Comparison of ENCODE assay signal across 1 cellular context in the genomic region with DNA sequence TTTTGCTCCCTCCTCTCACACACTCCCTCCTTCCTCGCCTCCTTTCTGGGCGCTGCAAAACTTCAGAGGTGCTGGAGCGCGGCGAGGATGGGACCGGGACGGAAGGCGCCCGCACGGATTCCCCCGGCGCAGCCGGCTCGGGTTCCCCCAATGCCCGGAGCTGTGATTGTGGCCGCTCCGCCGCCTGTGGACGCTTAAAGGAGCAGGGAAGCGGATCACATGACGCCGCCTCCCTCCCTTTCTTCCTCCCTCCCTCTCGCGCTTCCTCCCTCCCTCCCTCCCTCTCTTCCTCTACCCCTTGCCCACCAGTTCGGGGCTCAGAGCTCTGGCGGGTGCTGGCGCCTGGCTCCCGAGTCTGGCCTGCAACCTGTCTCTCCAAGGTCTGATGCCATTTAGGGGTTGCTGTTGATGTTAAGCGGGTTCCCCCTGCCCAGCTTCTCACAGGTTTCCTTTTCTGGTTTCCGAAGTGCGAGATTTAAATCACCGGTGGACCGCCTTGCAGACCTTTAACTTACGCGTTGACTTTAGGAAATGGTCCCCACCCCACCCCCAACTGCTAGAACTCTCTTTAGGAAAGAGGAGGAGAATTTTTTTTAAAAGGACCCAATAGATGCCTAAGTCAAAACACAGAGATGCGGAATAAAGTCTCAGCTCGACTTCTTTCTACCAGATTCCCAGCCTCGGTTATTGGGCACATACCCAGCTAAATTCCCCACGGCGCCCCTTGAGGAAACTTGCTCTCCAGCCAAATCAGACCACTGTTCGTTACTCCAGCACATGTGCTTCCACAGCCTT.
A peak's percentile ranks its signal among the peaks of the same experiment; 100 is the strongest.
TF ChIP-seq lines count a peak whose summit lies in the region.

A gene (minus strand): TSS at position 170 of the 795 bp plus-strand sequence. CDS start 224 bp downstream, outside the sequence.

TF ChIP-seq in IMR-90, 13 proteins besides CTCF, POLR2A, EP300 and RAD21 (continued from another document):
- TF ChIP-seq, protein P1, sequence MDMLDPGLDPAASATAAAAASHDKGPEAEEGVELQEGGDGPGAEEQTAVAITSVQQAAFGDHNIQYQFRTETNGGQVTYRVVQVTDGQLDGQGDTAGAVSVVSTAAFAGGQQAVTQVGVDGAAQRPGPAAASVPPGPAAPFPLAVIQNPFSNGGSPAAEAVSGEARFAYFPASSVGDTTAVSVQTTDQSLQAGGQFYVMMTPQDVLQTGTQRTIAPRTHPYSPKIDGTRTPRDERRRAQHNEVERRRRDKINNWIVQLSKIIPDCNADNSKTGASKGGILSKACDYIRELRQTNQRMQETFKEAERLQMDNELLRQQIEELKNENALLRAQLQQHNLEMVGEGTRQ (IDR thresholded peaks at IDR 0.05; ENCODE audit: low read depth, low read length), result peak; percentile 90
- TF ChIP-seq, protein P2, sequence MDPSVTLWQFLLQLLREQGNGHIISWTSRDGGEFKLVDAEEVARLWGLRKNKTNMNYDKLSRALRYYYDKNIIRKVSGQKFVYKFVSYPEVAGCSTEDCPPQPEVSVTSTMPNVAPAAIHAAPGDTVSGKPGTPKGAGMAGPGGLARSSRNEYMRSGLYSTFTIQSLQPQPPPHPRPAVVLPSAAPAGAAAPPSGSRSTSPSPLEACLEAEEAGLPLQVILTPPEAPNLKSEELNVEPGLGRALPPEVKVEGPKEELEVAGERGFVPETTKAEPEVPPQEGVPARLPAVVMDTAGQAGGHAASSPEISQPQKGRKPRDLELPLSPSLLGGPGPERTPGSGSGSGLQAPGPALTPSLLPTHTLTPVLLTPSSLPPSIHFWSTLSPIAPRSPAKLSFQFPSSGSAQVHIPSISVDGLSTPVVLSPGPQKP (IDR thresholded peaks at IDR 0.05; ENCODE audit: borderline replicate concordance, low read depth, low read length), result no peak
